11 cellular contexts compared by ENCODE assay signal in the genomic region with DNA sequence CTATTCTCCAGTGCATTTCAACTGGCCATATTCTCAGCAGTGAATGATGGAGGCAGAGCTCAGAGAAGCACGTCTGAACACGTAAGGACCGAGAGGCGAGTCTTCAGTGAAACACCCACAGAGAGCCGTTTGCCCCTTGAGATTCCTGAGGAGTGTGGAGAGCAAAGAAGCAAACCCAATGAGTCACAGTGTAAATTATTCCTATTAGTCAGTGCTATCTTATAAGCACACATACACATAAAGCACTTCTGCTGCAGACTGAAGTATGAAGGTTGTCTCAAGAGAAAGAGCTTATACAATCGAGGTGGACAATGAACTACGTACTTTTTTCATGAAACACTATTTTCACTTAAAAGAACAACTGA. TPM values are rescaled to one million over a fixed set of nuclear protein-coding genes. Genes with fewer than 3 reads are reported as not detected.
DNase-seq lines count a peak whose midpoint lies in the region; ATAC-seq and TF ChIP-seq lines count a peak whose summit lies in the region.
"Had no signal": no experiment of that assay in that cellular context is flagged by ENCODE, and none has a peak within 500 bp of the region (broad histone marks: within the 10 kb centered on the region; RNA-seq: fewer than 3 reads in every experiment).

No MANE protein-coding gene starts in this region.

- intact Hi-C loops in IMR-90 (cut with micrococcal nuclease) = no loop called here
- intact Hi-C loops in activated naive CD4-positive, alpha-beta T cell treated with anti-CD3 and anti-CD28 coated beads for 36 hours (cut with micrococcal nuclease) = no loop called here

- H3K27ac Mint-ChIP-seq in chondrocyte (ENCODE audit: unreplicated experiment) = peak overlapping the region; percentile 88
- H3K27ac Mint-ChIP-seq in activated naive CD4-positive, alpha-beta T cell treated with anti-CD3 and anti-CD28 coated beads for 36 hours = no peak overlapping the region
- H3K27ac Mint-ChIP-seq: activated naive CD8-positive, alpha-beta T cell treated with anti-CD3 and anti-CD28 coated beads, Interleukin-2, amount 50 U/mL, for 24 hours had no signal

- H3K4me1 Mint-ChIP-seq in chondrocyte (ENCODE audit: low read depth) = peaks cover 85% of the 10 kb centered on the region
- H3K4me1 Mint-ChIP-seq in activated naive CD4-positive, alpha-beta T cell treated with anti-CD3 and anti-CD28 coated beads for 36 hours (ENCODE audit: low read depth) = no peaks in the 10 kb centered on the region
- H3K4me1 Mint-ChIP-seq: activated naive CD8-positive, alpha-beta T cell treated with anti-CD3 and anti-CD28 coated beads, Interleukin-2, amount 50 U/mL, for 24 hours had no signal

- H3K9me1 ChIP-seq in IMR-90 (ENCODE audit: insufficient read depth, low read length) = 0 out of 2 replicates have a peak, but pooled peaks cover 3% of the 10 kb centered on the region

- H4K8ac ChIP-seq in IMR-90 (ENCODE audit: low read depth in 2 of 2, low read length in 2 of 2) (no peak overlapping the region), mesenchymal stem cell (ENCODE audit: low read length) (no peak overlapping the region), neuronal stem cell (ENCODE audit: low read depth, low read length) (no peak overlapping the region)

- no peak overlapping the region for H4K5ac ChIP-seq in IMR-90 (ENCODE audit: low read depth, low read length)

- H2AFZ ChIP-seq in IMR-90 (replicated peaks; ENCODE audit: low read length, poor library complexity) (no peak overlapping the region), mesenchymal stem cell (ENCODE audit: low read depth, low read length) (no peak overlapping the region), neuronal stem cell (ENCODE audit: low read length) (no peak overlapping the region)

- no peak for TF ChIP-seq CTCF in C4-2B (conservative IDR thresholded peaks at IDR 0.05)
- no peak for TF ChIP-seq CTCF in IMR-90 (conservative IDR thresholded peaks at IDR 0.05; ENCODE audit: low read depth, low read length)
- TF ChIP-seq CTCF in chondrocyte (IDR thresholded peaks at IDR 0.05) = no peak

- H2BK5ac ChIP-seq in IMR-90 (ENCODE audit: low read depth, low read length, poor library complexity, severe bottlenecking) (peak overlapping the region; percentile 78), mesenchymal stem cell (ENCODE audit: low read depth, low read length, poor library complexity, severe bottlenecking) (no peak overlapping the region), neuronal stem cell (ENCODE audit: low read length) (no peak overlapping the region)

- H3K36me3 ChIP-seq in IMR-90 (ENCODE audit: control insufficient read depth, insufficient read depth, low read length) (no peaks in the 10 kb centered on the region), mesenchymal stem cell (ENCODE audit: control insufficient read depth in 1 of 2, insufficient read depth in 2 of 2, low read depth in 1 of 2, low read length in 2 of 2) (no peaks in the 10 kb centered on the region), neuronal stem cell (replicated peaks in 1 of 2; ENCODE audit: control insufficient read depth in 2 of 2, insufficient read depth in 2 of 2, low read length in 2 of 2) (no peaks in the 10 kb centered on the region)

- peak; percentile 57 for TF ChIP-seq POLR2A in IMR-90 (IDR thresholded peaks at IDR 0.05; ENCODE audit: low read depth, low read length)

- in situ Hi-C loops in IMR-90 (cut with MboI; ENCODE audit: low sequenced_read_pairs) = no loop called here

- H3K4me3 Mint-ChIP-seq in chondrocyte (ENCODE audit: unreplicated experiment) = no peak overlapping the region
- no peak overlapping the region for H3K4me3 Mint-ChIP-seq in activated naive CD4-positive, alpha-beta T cell treated with anti-CD3 and anti-CD28 coated beads for 36 hours
- H3K4me3 Mint-ChIP-seq: activated naive CD8-positive, alpha-beta T cell treated with anti-CD3 and anti-CD28 coated beads, Interleukin-2, amount 50 U/mL, for 24 hours had no signal

- POLR2A ChIA-PET in IMR-90 (lab: Charles Lee; ENCODE audit: unreplicated experiment) = interaction anchor here (0.6 kb wide), 1 partner anchor 479 kb away, joined by 4 read pairs; no protein-coding TSS in a partner anchor

- peaks cover 3% of the 10 kb centered on the region for H3K27me3 Mint-ChIP-seq in chondrocyte (ENCODE audit: low read depth)
- H3K27me3 Mint-ChIP-seq in activated naive CD4-positive, alpha-beta T cell treated with anti-CD3 and anti-CD28 coated beads for 36 hours (ENCODE audit: low read depth) = no peaks in the 10 kb centered on the region

- H2BK20ac ChIP-seq in IMR-90 (ENCODE audit: low read depth, low read length) = 0 out of 2 replicates have a peak overlapping the region, but pooled peaks have one; percentile 1

- H3K27ac ChIP-seq in C4-2B (peak overlapping the region; percentile 65; the same call in 1 of the 2 replicates), IMR-90 (ENCODE audit: insufficient read depth, low read length) (no peak overlapping the region), mesenchymal stem cell (ENCODE audit: low read length, poor library complexity, severe bottlenecking) (no peak overlapping the region), neuronal stem cell (replicated peaks; ENCODE audit: low read length) (no peak overlapping the region)
- H3K27ac ChIP-seq: SK-N-MC had no signal

- BruUV-seq in IMR-90 (replicated peaks; lab: Mats Ljungman, UMichigan) = no TSS peak

- no peak overlapping the region for H3K4ac ChIP-seq in IMR-90 (ENCODE audit: low read depth, low read length)
- H3K4ac ChIP-seq in mesenchymal stem cell (ENCODE audit: low read depth in 1 of 2, low read length in 2 of 2) = no peak overlapping the region
- H3K4ac ChIP-seq in neuronal stem cell (ENCODE audit: low read length) = no peak overlapping the region

- no peak overlapping the region for H4K91ac ChIP-seq in IMR-90 (ENCODE audit: insufficient read depth, low read depth, low read length)
- no peak overlapping the region for H4K91ac ChIP-seq in mesenchymal stem cell (ENCODE audit: low read length)
- no peak overlapping the region for H4K91ac ChIP-seq in neuronal stem cell (ENCODE audit: low read depth, low read length, poor library complexity)

- 0 out of 4 replicates have a peak, but pooled peaks cover 0 to 1% of the 10 kb centered on the region in 2 experiments for H3K79me1 ChIP-seq in IMR-90 (ENCODE audit: low read depth in 1 of 2, low read length in 2 of 2)
- no peaks in the 10 kb centered on the region for H3K79me1 ChIP-seq in mesenchymal stem cell (replicated peaks; ENCODE audit: low read length, poor library complexity, severe bottlenecking)
- H3K79me1 ChIP-seq in neuronal stem cell (ENCODE audit: low read depth, low read length) = no peaks in the 10 kb centered on the region

- WGBS in IMR-90 (ENCODE audit: extremely low coverage in 2 of 2, insufficient read length in 1 of 2), 2 experiments = no CpG with 5 or more reads among the region's 7 CpGs
- 2% methylated on average over 5 of the region's 7 CpGs for WGBS in mesenchymal stem cell
- WGBS in neuronal stem cell (ENCODE audit: extremely low coverage in 2 of 2, insufficient read length in 2 of 2, insufficient replicate concordance in 1 of 2), 2 donors = no CpG with 5 or more reads among the region's 7 CpGs

- H3K4me2 ChIP-seq in IMR-90 (ENCODE audit: low read depth, low read length) (peak overlapping the region; percentile 18; the same call in 1 of the 2 replicates), mesenchymal stem cell (ENCODE audit: low read length, poor library complexity, severe bottlenecking) (no peak overlapping the region), neuronal stem cell (ENCODE audit: insufficient read depth, low read length, poor library complexity, severe bottlenecking) (no peak overlapping the region)

- H3K9ac ChIP-seq in IMR-90 (ENCODE audit: low read depth, low read length) (no peak overlapping the region), mesenchymal stem cell (ENCODE audit: low read length) (peak overlapping the region; percentile 7), neuronal stem cell (ENCODE audit: low read depth, low read length, poor library complexity) (no peak overlapping the region)

- H3K18ac ChIP-seq in IMR-90 (ENCODE audit: low read depth, low read length) (no peak overlapping the region), mesenchymal stem cell (ENCODE audit: low read depth in 1 of 2, low read length in 2 of 2) (no peak overlapping the region), neuronal stem cell (ENCODE audit: low read length) (no peak overlapping the region)

- H2BK120ac ChIP-seq in IMR-90 (ENCODE audit: low read depth, low read length) (no peak overlapping the region), mesenchymal stem cell (ENCODE audit: low read depth, low read length) (no peak overlapping the region), neuronal stem cell (ENCODE audit: low read depth, low read length) (no peak overlapping the region)

- H3K23ac ChIP-seq in IMR-90 (ENCODE audit: low read depth, low read length) (no peak overlapping the region), mesenchymal stem cell (ENCODE audit: low read length in 2 of 2) (no peak overlapping the region), neuronal stem cell (ENCODE audit: low read depth, low read length, poor library complexity) (no peak overlapping the region)

- peaks cover 5% of the 10 kb centered on the region; the same call in 1 of the 2 replicates for H3K27me3 ChIP-seq in IMR-90 (ENCODE audit: control insufficient read depth, insufficient read depth, low read length)
- H3K27me3 ChIP-seq in mesenchymal stem cell (ENCODE audit: control insufficient read depth in 1 of 2, insufficient read depth in 1 of 2, low read length in 2 of 2) = peaks cover 34 to 52% of the 10 kb centered on the region in 2 experiments
- peaks cover 0 to 2% (median 0%) of the 10 kb centered on the region in 3 experiments for H3K27me3 ChIP-seq in neuronal stem cell (ENCODE audit: control insufficient read depth in 3 of 3, insufficient read depth in 3 of 3, low read depth in 1 of 3, low read length in 3 of 3)

- TF ChIP-seq RAD21 in IMR-90 (IDR thresholded peaks at IDR 0.05; ENCODE audit: low read length) = no peak

- no peak overlapping the region for H3K14ac ChIP-seq in IMR-90 (replicated peaks; ENCODE audit: low read depth, low read length)
- H3K14ac ChIP-seq in mesenchymal stem cell (ENCODE audit: low read length in 2 of 2) = no peak overlapping the region
- no peak overlapping the region for H3K14ac ChIP-seq in neuronal stem cell (ENCODE audit: low read length)

- H3K36me3 Mint-ChIP-seq in chondrocyte (ENCODE audit: low read depth) = no peaks in the 10 kb centered on the region
- H3K36me3 Mint-ChIP-seq in activated naive CD4-positive, alpha-beta T cell treated with anti-CD3 and anti-CD28 coated beads for 36 hours (ENCODE audit: low read depth) = no peaks in the 10 kb centered on the region

- H3K9me3 Mint-ChIP-seq in chondrocyte (ENCODE audit: low read depth) = no peaks in the 10 kb centered on the region
- no peaks in the 10 kb centered on the region for H3K9me3 Mint-ChIP-seq in activated naive CD4-positive, alpha-beta T cell treated with anti-CD3 and anti-CD28 coated beads for 36 hours
- H3K9me3 Mint-ChIP-seq: activated naive CD8-positive, alpha-beta T cell treated with anti-CD3 and anti-CD28 coated beads, Interleukin-2, amount 50 U/mL, for 24 hours had no signal

- H2BK12ac ChIP-seq in mesenchymal stem cell (ENCODE audit: low read length in 2 of 2) = no peak overlapping the region
- no peak overlapping the region for H2BK12ac ChIP-seq in neuronal stem cell (ENCODE audit: low read length)

- DNase-seq in IMR-90 (peak; percentile 97), chondrocyte (ENCODE audit: low spot score) (no peak), mesenchymal stem cell (peak; percentile 89), neuronal stem cell (ENCODE audit: low spot score) (no peak), GM19240 (ENCODE audit: insufficient read length, low spot score) (no peak)
- DNase-seq in activated naive CD4-positive, alpha-beta T cell treated with anti-CD3 and anti-CD28 coated beads for 36 hours = no peak
- DNase-seq: activated naive CD8-positive, alpha-beta T cell treated with anti-CD3 and anti-CD28 coated beads, Interleukin-2, amount 50 U/mL, for 24 hours; stimulated activated CD4-positive, alpha-beta T cell treated with anti-CD3 and anti-CD28 coated beads, Interleukin-4, amount 100 ng/mL, for 24 hours had no signal

- ATAC-seq in IMR-90 (ENCODE audit: low read depth) (peak; percentile 89), HG03354 (IDR thresholded peaks at IDR 0.05; ENCODE audit: poor library complexity, severe bottlenecking, unreplicated experiment) (no peak)
- ATAC-seq: activated naive CD8-positive, alpha-beta T cell treated with anti-CD3 and anti-CD28 coated beads, Interleukin-2, amount 50 U/mL, for 24 hours had no signal

- no peaks in the 10 kb centered on the region for H3K9me3 ChIP-seq in IMR-90 (ENCODE audit: control insufficient read depth, insufficient read depth, low read length)
- no peaks in the 10 kb centered on the region for H3K9me3 ChIP-seq in mesenchymal stem cell (ENCODE audit: control insufficient read depth, low read length)
- H3K9me3 ChIP-seq in neuronal stem cell (replicated peaks in 1 of 2; ENCODE audit: control insufficient read depth in 2 of 2, insufficient read depth in 1 of 2, low read depth in 1 of 2, low read length in 2 of 2) = no peaks in the 10 kb centered on the region

- no peak overlapping the region for H3K56ac ChIP-seq in IMR-90 (ENCODE audit: extremely low read depth, insufficient read depth, low read length)

- CTCF ChIA-PET in IMR-90 (lab: Yijun Ruan, JAX) = no interaction called here
- CTCF ChIA-PET in activated naive CD4-positive, alpha-beta T cell treated with anti-CD3 and anti-CD28 coated beads for 36 hours (lab: Charles Lee) = interaction anchor here (1.0 kb wide), 1 partner anchor 26 kb away, joined by 3 read pairs; no protein-coding TSS in a partner anchor

- H4K20me1 ChIP-seq in IMR-90 (ENCODE audit: insufficient read depth, low read length) = no peaks in the 10 kb centered on the region

- H2AK9ac ChIP-seq in IMR-90 (replicated peaks; ENCODE audit: low read depth, low read length, poor library complexity) = no peak overlapping the region

- H3K4me3 ChIP-seq in IMR-90 (ENCODE audit: insufficient read depth, low read depth, low read length) (no peak overlapping the region), mesenchymal stem cell (ENCODE audit: insufficient read depth in 1 of 2, low read depth in 1 of 2, low read length in 2 of 2) (no peak overlapping the region), neuronal stem cell (ENCODE audit: low read length in 2 of 2) (no peak overlapping the region)
- H3K4me3 ChIP-seq: SK-N-MC had no signal

- H2AK5ac ChIP-seq in IMR-90 (ENCODE audit: low read depth, low read length) (no peak overlapping the region), mesenchymal stem cell (ENCODE audit: low read length, severe bottlenecking) (no peak overlapping the region), neuronal stem cell (ENCODE audit: low read depth, low read length) (no peak overlapping the region)

- H2BK15ac ChIP-seq in IMR-90 (ENCODE audit: low read depth, low read length) (no peak overlapping the region), mesenchymal stem cell (ENCODE audit: low read depth, poor library complexity, severe bottlenecking) (no peak overlapping the region), neuronal stem cell (ENCODE audit: low read length) (no peak overlapping the region)

- dilution Hi-C loops in IMR-90 (cut with HindIII; ENCODE audit: low sequenced_read_pairs, unreplicated experiment) = no loop called here

- H3K4me1 ChIP-seq in IMR-90 (ENCODE audit: control insufficient read depth, insufficient read depth, low read length) = peaks cover 4% of the 10 kb centered on the region
- H3K4me1 ChIP-seq in mesenchymal stem cell (ENCODE audit: control insufficient read depth, insufficient read depth, low read depth, low read length) = no peaks in the 10 kb centered on the region
- peaks cover 0 to 16% of the 10 kb centered on the region in 2 donors for H3K4me1 ChIP-seq in neuronal stem cell (ENCODE audit: control insufficient read depth in 2 of 2, insufficient read depth in 1 of 2, low read depth in 1 of 2, low read length in 2 of 2)

RNA-seq across cellular contexts. Expression of gene GALNT18, which starts 37.4 kb away (rescaled TPM):
- total RNA-seq in IMR-90 (2012; rRNA removed) (9.4 and 11.3 TPM in 2 replicates), chondrocyte (35.9 to 38.4 TPM (median 36.4 TPM) in 3 replicates)
- polyA plus RNA-seq in IMR-90 (2012; rRNA removed) = 9.2 and 9.5 TPM in 2 replicates
- polyA plus RNA-seq in IMR-90 (2012; cell fraction: cytosol; rRNA removed) = 7.9 and 10.2 TPM in 2 replicates
- polyA plus RNA-seq in IMR-90 (2012; cell fraction: nucleus; rRNA removed; ENCODE audit: low replicate concordance) = 4.2 and 5.8 TPM in 2 replicates
- polyA plus RNA-seq in mesenchymal stem cell (2013, experiment 1 of 2) = 1.7 TPM
- polyA plus RNA-seq in mesenchymal stem cell (2013, experiment 2 of 2) = 1.8 TPM
- 1.2 TPM for polyA plus RNA-seq in neuronal stem cell (2013, experiment 1 of 2)
- 1.3 TPM for polyA plus RNA-seq in neuronal stem cell (2013, experiment 2 of 2)
- 1 to 10 TPM; 4.3 to 4.7 TPM for total RNA-seq in activated naive CD4-positive, alpha-beta T cell treated with anti-CD3 and anti-CD28 coated beads for 36 hours

Comparison
In these comparisons a context has a peak if more than half of its experiments do, and no peak if none do; other contexts are left out.
1. DNase-seq: peak in IMR-90 (single experiment) and mesenchymal stem cell (single experiment); none in chondrocyte (single experiment), neuronal stem cell (single experiment), GM19240 (single experiment) and activated naive CD4-positive, alpha-beta T cell treated with anti-CD3 and anti-CD28 coated beads for 36 hours (single experiment).